Comparison of ENCODE assay signal across 8 cellular contexts in the genomic region with DNA sequence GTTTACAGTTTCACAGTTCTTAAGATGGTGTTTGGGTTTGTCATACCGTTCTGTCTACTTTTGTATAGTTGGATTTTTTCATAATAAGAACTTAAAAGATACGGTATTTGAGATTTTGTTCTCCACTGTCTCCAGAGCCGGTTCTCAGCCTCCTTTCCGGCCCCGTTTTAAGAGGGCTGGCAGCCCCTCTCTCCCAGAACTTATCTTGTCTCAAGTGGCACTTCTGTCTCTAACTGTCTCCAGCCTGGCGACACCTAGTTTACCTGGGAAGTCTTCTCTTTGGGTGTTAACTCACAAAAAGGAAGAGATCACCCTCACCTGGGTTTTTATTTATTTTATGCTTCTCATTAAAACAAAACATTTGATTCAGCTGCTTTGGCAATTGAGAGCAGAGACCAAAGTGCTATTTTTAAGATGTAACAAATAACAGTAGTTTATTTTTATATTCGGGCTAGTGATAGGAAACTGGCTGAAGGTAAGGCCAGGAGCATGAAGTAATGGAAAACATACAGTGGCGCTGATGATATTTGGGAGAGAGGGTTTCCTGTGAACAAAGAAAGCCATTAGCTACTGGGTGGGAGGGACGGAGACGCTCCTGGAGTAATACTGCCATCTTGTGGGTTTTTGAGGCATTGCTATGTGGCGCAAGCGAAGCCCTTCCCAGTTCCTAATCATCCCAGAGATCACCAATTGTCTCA. TPM values are rescaled to one million over a fixed set of nuclear protein-coding genes. Genes with fewer than 3 reads are reported as not detected.
DNase-seq lines count a peak whose midpoint lies in the region; ATAC-seq lines count a peak whose summit lies in the region.

No MANE protein-coding gene starts in this region.

- POLR2A ChIA-PET in CD4-positive, alpha-beta memory T cell (lab: Charles Lee; ENCODE audit: partially characterized antibody): interaction anchor here (1.0 to 1.5 kb wide), 3 partner anchors 11 to 408 kb away, joined by 3 to 9 read pairs (median 5); partner anchors contain the start of genes RPS6 and RRAGA

- H3K9me3 Mint-ChIP-seq in CD4-positive, alpha-beta memory T cell: no peaks in the 10 kb centered on the region
- H3K9me3 Mint-ChIP-seq in memory B cell: no peaks in the 10 kb centered on the region

- peaks cover 0 to 1% of the 10 kb centered on the region in 2 donors for H3K27me3 Mint-ChIP-seq in CD4-positive, alpha-beta memory T cell
- no peaks in the 10 kb centered on the region for H3K27me3 Mint-ChIP-seq in memory B cell

- CTCF ChIA-PET in CD4-positive, alpha-beta memory T cell (lab: Charles Lee; ENCODE audit: partially characterized antibody): interaction anchor here (0.5 to 7.1 kb wide), 32 partner anchors 8 to 1202 kb away, joined by 3 to 94 read pairs (median 4); partner anchors contain the start of gene RRAGA

- ATAC-seq in GM19324 (IDR thresholded peaks at IDR 0.05; ENCODE audit: low FRiP score, unreplicated experiment): peak; percentile 76
- ATAC-seq in HG03442 (IDR thresholded peaks at IDR 0.05; ENCODE audit: unreplicated experiment): peak; percentile 88
- ATAC-seq in memory B cell (ENCODE audit: low read depth): peak; percentile 90

- intact Hi-C loops in CD4-positive, alpha-beta memory T cell (cut with micrococcal nuclease): loop anchor here (1.0 to 10.0 kb wide), 9 partner anchors 48 to 430 kb away; partner anchors contain the start of genes ACER2, DENND4C, RPS6 and RRAGA

- no peaks in the 10 kb centered on the region for H3K36me3 ChIP-seq in CD4-positive, alpha-beta memory T cell (ENCODE audit: insufficient read depth, low read length)
- H3K36me3 ChIP-seq in effector memory CD4-positive, alpha-beta T cell (ENCODE audit: control insufficient read depth, insufficient read depth, low read length): no peaks in the 10 kb centered on the region

- peaks cover 6% of the 10 kb centered on the region for H3K4me1 ChIP-seq in CD4-positive, alpha-beta memory T cell (ENCODE audit: insufficient read depth, low read length)
- H3K4me1 ChIP-seq in effector memory CD4-positive, alpha-beta T cell (ENCODE audit: control insufficient read depth, insufficient read depth, low read length, poor library complexity, severe bottlenecking): peaks cover 7% of the 10 kb centered on the region

- H3K36me3 Mint-ChIP-seq in CD4-positive, alpha-beta memory T cell: no peaks in the 10 kb centered on the region
- H3K36me3 Mint-ChIP-seq in memory B cell: no peaks in the 10 kb centered on the region

- DNase-seq in CD4-positive, alpha-beta memory T cell: peak; percentile 58 to 67 (median 64)
- DNase-seq in NCI-H510A (lab: John Stamatoyannopoulos, UW) (peak; percentile 29), memory B cell (ENCODE audit: low spot score in 2 of 2) (peak; percentile 65 to 71)
- peak; percentile 17 to 58 for DNase-seq in activated CD4-positive, alpha-beta T cell treated with anti-CD3 and anti-CD28 coated beads, Interleukin-2, amount 50 U/mL, for 24 hours (ENCODE audit: low read depth in 1 of 2, low spot score in 1 of 2)
- DNase-seq in effector memory CD4-positive, alpha-beta T cell: peak; percentile 31 to 56 (median 31)
- DNase-seq in stimulated activated CD8-positive, alpha-beta memory T cell treated with anti-CD3 and anti-CD28 coated beads, Interleukin-2, amount 100 ng/mL, for 1 hour (ENCODE audit: low read depth in 2 of 2): peak; percentile 35 to 38

- H3K27ac Mint-ChIP-seq in CD4-positive, alpha-beta memory T cell: peak overlapping the region in 1 of 7 donors; percentile 11
- H3K27ac Mint-ChIP-seq in memory B cell: peak overlapping the region; percentile 38

- no peaks in the 10 kb centered on the region for H3K27me3 ChIP-seq in CD4-positive, alpha-beta memory T cell (ENCODE audit: insufficient read depth, low read length)
- no peaks in the 10 kb centered on the region for H3K27me3 ChIP-seq in effector memory CD4-positive, alpha-beta T cell (replicated peaks; ENCODE audit: control insufficient read depth, insufficient read depth, low read length, poor library complexity, severe bottlenecking)

- no peak overlapping the region for H3K27ac ChIP-seq in CD4-positive, alpha-beta memory T cell (ENCODE audit: low read depth, low read length)
- H3K27ac ChIP-seq in effector memory CD4-positive, alpha-beta T cell (ENCODE audit: insufficient read depth, low read length, poor library complexity, severe bottlenecking): no peak overlapping the region

- no peaks in the 10 kb centered on the region for H3K9me3 ChIP-seq in CD4-positive, alpha-beta memory T cell (ENCODE audit: control insufficient read depth in 1 of 2, low read length in 2 of 2)
- H3K9me3 ChIP-seq in effector memory CD4-positive, alpha-beta T cell (ENCODE audit: control insufficient read depth, low read length): no peaks in the 10 kb centered on the region

- H3K4me1 Mint-ChIP-seq in CD4-positive, alpha-beta memory T cell: peaks cover 5 to 9% (median 6%) of the 10 kb centered on the region in 4 donors
- H3K4me1 Mint-ChIP-seq in memory B cell: peaks cover 10% of the 10 kb centered on the region

- H3K4me3 Mint-ChIP-seq in CD4-positive, alpha-beta memory T cell: peak overlapping the region in 5 of 8 donors; percentile 40 to 60 (median 47)
- peak overlapping the region; percentile 16 for H3K4me3 Mint-ChIP-seq in memory B cell

- no peak overlapping the region for H3K4me3 ChIP-seq in CD4-positive, alpha-beta memory T cell (ENCODE audit: low read length in 2 of 2)
- H3K4me3 ChIP-seq in effector memory CD4-positive, alpha-beta T cell (ENCODE audit: insufficient read depth, low read depth, low read length, poor library complexity, severe bottlenecking): no peak overlapping the region

RNA-seq across cellular contexts. Expression of gene ACER2, which starts 48.3 kb away (rescaled TPM):
- total RNA-seq in CD4-positive, alpha-beta memory T cell: 1 to 10 TPM; 5.9 to 6.0 TPM
- polyA plus RNA-seq in CD4-positive, alpha-beta memory T cell: under 1 TPM; 0.54 to 0.98 TPM
